Comparison of ENCODE assay signal across 18 cellular contexts in the genomic region with DNA sequence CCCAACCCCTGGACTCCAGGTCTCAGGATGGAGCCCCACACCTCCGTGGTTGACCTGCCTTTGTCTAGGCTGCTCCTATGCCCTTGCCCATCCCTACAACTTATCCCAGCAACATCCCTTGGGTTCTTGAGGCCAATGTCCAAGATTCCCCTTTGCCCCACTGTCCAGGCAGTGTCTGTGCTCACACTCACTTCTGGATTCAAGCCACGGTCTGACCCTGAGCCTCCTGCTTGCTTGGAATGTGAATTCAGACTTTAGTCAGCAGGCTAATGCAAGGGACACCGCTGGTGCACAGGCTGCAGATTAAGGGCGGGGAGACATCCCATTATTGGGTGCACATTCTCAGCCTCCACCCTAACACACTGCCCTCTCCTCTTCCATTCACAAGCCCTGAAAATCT.
"Had no signal": no experiment of that assay in that cellular context is flagged by ENCODE, and none has a peak within 500 bp of the region (broad histone marks: within the 10 kb centered on the region; RNA-seq: fewer than 3 reads in every experiment).

No MANE protein-coding gene starts in this region.

- H3K27ac ChIP-seq: hepatocyte, right atrium auricular region, skin epidermis, upper lobe of right lung, WERI-Rb-1 had no signal

- H3K36me3 Mint-ChIP-seq: memory B cell, natural killer cell had no signal

- H3K4me3 ChIP-seq: hepatocyte, right atrium auricular region, skin epidermis, upper lobe of right lung had no signal

- FAIRE-seq: colon, kidney had no signal

- H3K4me3 Mint-ChIP-seq: activated CD4-positive, alpha-beta memory T cell treated with anti-CD3 and anti-CD28 coated beads, Interleukin-2, amount 10 ng/mL, durations not matched to agents 7 days and 5 days; activated T-cell treated with anti-CD3 and anti-CD28 coated beads, Interleukin-2, amount 50 U/mL, for 4 hours; memory B cell; natural killer cell; stimulated activated naive CD8-positive, alpha-beta T cell treated with anti-CD3 and anti-CD28 coated beads, Interleukin-15, Interleukin-2, amounts not matched to agents 100 ng/mL and 50 ng/mL, for 24 hours had no signal

- H3K27me3 ChIP-seq: hepatocyte, right atrium auricular region, upper lobe of right lung had no signal

- H3K4me1 Mint-ChIP-seq: activated CD4-positive, alpha-beta memory T cell treated with anti-CD3 and anti-CD28 coated beads, Interleukin-2, amount 10 ng/mL, durations not matched to agents 7 days and 5 days; memory B cell; natural killer cell had no signal

- H3K27me3 Mint-ChIP-seq: activated CD4-positive, alpha-beta memory T cell treated with anti-CD3 and anti-CD28 coated beads, Interleukin-2, amount 10 ng/mL, durations not matched to agents 7 days and 5 days; memory B cell; stimulated activated naive CD8-positive, alpha-beta T cell treated with anti-CD3 and anti-CD28 coated beads, Interleukin-15, Interleukin-2, amounts not matched to agents 100 ng/mL and 50 ng/mL, for 24 hours had no signal

- H3K4me2 ChIP-seq: hepatocyte had no signal

- H3K27ac Mint-ChIP-seq: activated CD4-positive, alpha-beta memory T cell treated with anti-CD3 and anti-CD28 coated beads, Interleukin-2, amount 10 ng/mL, durations not matched to agents 7 days and 5 days; memory B cell; natural killer cell; stimulated activated naive CD8-positive, alpha-beta T cell treated with anti-CD3 and anti-CD28 coated beads, Interleukin-15, Interleukin-2, amounts not matched to agents 100 ng/mL and 50 ng/mL, for 24 hours had no signal

- H3K9me3 ChIP-seq: right atrium auricular region, upper lobe of right lung had no signal

- H2AFZ ChIP-seq: hepatocyte had no signal

- DNase-seq: activated CD4-positive, alpha-beta memory T cell treated with anti-CD3 and anti-CD28 coated beads, Interleukin-2, amount 10 ng/mL, durations not matched to agents 7 days and 5 days; activated effector memory CD4-positive, alpha-beta T cell treated with Interleukin-2 at 50 U/mL for 16 hours; activated naive CD4-positive, alpha-beta T cell treated with anti-CD3 and anti-CD28 coated beads, Interleukin-2, amount 50 U/mL, for 16 hours; activated T-cell treated with anti-CD3 and anti-CD28 coated beads, Interleukin-2, amount 50 U/mL, for 4 hours; erythroblast; kidney; left ventricle myocardium superior; natural killer cell; T-helper 1 cell; T1000; upper lobe of right lung; WERI-Rb-1 had no signal

- H3K4me1 ChIP-seq: right atrium auricular region, upper lobe of right lung had no signal

- H3K9me3 Mint-ChIP-seq: activated T-cell treated with anti-CD3 and anti-CD28 coated beads, Interleukin-2, amount 50 U/mL, for 4 hours had no signal

- H3K36me3 ChIP-seq: right atrium auricular region, upper lobe of right lung, WERI-Rb-1 had no signal
